In the genomic region with DNA sequence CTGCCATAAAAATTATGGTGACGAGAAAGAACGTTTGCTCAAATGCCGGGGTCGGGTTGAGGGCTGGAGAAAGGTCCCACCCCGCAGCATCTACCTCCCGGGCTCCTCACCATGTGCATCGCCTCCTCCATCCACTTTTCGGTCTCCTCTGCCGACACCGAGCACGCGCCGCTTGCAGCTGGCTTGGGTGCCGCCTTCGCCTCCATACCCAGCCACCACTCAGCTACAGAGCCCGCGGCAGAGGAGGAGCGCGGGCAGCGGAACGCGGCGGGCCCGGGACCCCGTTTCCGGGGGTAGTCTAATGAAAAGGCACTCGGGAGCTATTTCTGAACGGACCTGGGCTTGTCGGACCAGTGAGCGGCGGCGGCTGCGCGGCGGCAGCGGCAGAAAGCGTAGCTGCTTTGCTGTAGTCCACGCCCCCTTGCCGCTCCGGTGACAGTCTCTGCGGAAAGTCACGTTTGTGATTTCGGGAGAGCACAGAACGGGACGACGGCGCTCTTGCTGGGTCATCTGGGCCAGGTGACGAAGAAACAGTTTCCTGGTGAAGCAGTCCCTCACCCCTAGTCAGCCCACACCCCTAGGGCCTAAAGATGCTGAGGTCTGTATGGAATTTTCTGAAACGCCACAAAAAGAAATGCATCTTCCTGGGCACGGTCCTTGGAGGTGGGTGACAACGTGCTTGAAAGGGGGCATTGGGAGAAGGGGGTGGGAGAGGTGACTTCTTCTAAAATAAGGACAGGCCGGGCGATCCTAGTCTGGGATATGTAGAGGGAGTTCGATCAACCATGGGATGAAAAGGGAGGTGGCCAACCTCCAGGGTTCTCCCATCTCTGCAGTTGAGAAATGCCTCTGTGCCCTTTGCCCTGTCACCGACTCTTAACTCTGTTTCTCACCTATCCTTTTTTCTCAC, we compare ENCODE assay signal across 8 cellular contexts. TPM values are rescaled to one million over a fixed set of nuclear protein-coding genes. Genes with fewer than 3 reads are reported as not detected.
A peak's percentile ranks its signal among the peaks of the same experiment; 100 is the strongest.
DNase-seq lines count a peak whose midpoint lies in the region; ATAC-seq and TF ChIP-seq lines count a peak whose summit lies in the region.

TSS of gene ADAT2 (minus strand) at position 243 of the 910 bp plus-strand sequence. CDS start at position 206, 37 bp downstream.
A gene with protein sequence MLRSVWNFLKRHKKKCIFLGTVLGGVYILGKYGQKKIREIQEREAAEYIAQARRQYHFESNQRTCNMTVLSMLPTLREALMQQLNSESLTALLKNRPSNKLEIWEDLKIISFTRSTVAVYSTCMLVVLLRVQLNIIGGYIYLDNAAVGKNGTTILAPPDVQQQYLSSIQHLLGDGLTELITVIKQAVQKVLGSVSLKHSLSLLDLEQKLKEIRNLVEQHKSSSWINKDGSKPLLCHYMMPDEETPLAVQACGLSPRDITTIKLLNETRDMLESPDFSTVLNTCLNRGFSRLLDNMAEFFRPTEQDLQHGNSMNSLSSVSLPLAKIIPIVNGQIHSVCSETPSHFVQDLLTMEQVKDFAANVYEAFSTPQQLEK (plus strand): TSS at position 353 of the 910 bp plus-strand sequence. CDS start 238 bp downstream, at position 591.

- H3K36me3 ChIP-seq in breast epithelium (no peaks in the 10 kb centered on the region), skeletal muscle tissue (ENCODE audit: control insufficient read depth in 3 of 3, insufficient read depth in 3 of 3, low read length in 3 of 3) (peaks cover 0 to 3% (median 0%) of the 10 kb centered on the region in 3 donors)

- H3K9ac ChIP-seq in skeletal muscle tissue (ENCODE audit: low read depth in 1 of 3, low read length in 3 of 3) = peak within 1 kb of the TSS; percentile 89 to 97 (median 90)

- DNase-seq in AG04450 (ENCODE audit: low read depth, low spot score) = peak; percentile 81
- DNase-seq in NCI-H2196 treated with DMSO at 0.1 percent for 48 hours (lab: John Stamatoyannopoulos, UW; ENCODE audit: unreplicated experiment) = peak; percentile 87
- DNase-seq in breast epithelium (ENCODE audit: low spot score in 2 of 2) = peak; percentile 88

- peak; percentile 98 for ATAC-seq in GM18907 (IDR thresholded peaks at IDR 0.05; ENCODE audit: unreplicated experiment)
- peak; percentile 97 for ATAC-seq in HG03139 (IDR thresholded peaks at IDR 0.05; ENCODE audit: unreplicated experiment)

- TF ChIP-seq POLR2A in breast epithelium (IDR thresholded peaks at IDR 0.05) = peak; percentile 12

- CTCF ChIA-PET in AG04450 (lab: Charles Lee) = no interaction called here

- intact Hi-C loops in breast epithelium (cut with DNase I; ENCODE audit: low total_unique reads) = no loop called here

- H3K9me3 ChIP-seq in AG04450 (ENCODE audit: control insufficient read depth, insufficient read depth, low read length) = no peaks in the 10 kb centered on the region
- no peaks in the 10 kb centered on the region for H3K9me3 ChIP-seq in breast epithelium
- no peaks in the 10 kb centered on the region for H3K9me3 ChIP-seq in iPS-18c (ENCODE audit: control insufficient read depth, insufficient read depth, low read length)
- H3K9me3 ChIP-seq in skeletal muscle tissue (ENCODE audit: control insufficient read depth in 3 of 3, low read length in 3 of 3) = no peaks in the 10 kb centered on the region

- H3K4me1 ChIP-seq in breast epithelium (peaks cover 0 to 7% of the 10 kb centered on the region in 2 donors), skeletal muscle tissue (ENCODE audit: control insufficient read depth in 3 of 3, insufficient read depth in 3 of 3, low read length in 3 of 3) (peaks cover 18 to 25% (median 22%) of the 10 kb centered on the region in 3 donors)

- POLR2A ChIA-PET in AG04450 (lab: Yijun Ruan, JAX) = interaction anchor here (1.0 to 1.6 kb wide), 3 partner anchors 9 to 85 kb away, joined by 3 to 6 read pairs (median 3); no protein-coding TSS in a partner anchor

- H3K4me3 ChIP-seq in AG04450 (ENCODE audit: low read depth, low read length) (peak within 1 kb of the TSS; percentile 95), breast epithelium (peak within 1 kb of the TSS; percentile 58 to 82 (median 70)), iPS-18c (ENCODE audit: insufficient read depth, low read depth, low read length) (peak within 1 kb of the TSS; percentile 64), skeletal muscle tissue (ENCODE audit: low read length in 3 of 3) (peak within 1 kb of the TSS; percentile 97 to 100 (median 99))

- H3K27me3 ChIP-seq in AG04450 (ENCODE audit: control insufficient read depth, insufficient read depth, low read length) = no peaks in the 10 kb centered on the region
- H3K27me3 ChIP-seq in breast epithelium = no peaks in the 10 kb centered on the region
- no peaks in the 10 kb centered on the region for H3K27me3 ChIP-seq in skeletal muscle tissue (ENCODE audit: control insufficient read depth in 3 of 3, insufficient read depth in 3 of 3, low read length in 3 of 3)

- H3K27ac ChIP-seq in AG04450 (ENCODE audit: low read depth, low read length) (peak within 1 kb of the TSS; percentile 68), VCaP (peak within 1 kb of the TSS; percentile 81), breast epithelium (peak within 1 kb of the TSS; percentile 84), skeletal muscle tissue (ENCODE audit: low read depth, low read length) (peak within 1 kb of the TSS; percentile 83)

- no peak for TF ChIP-seq CTCF in AG04450 (IDR thresholded peaks at IDR 0.05; ENCODE audit: low read depth, low read length)
- TF ChIP-seq CTCF in VCaP (conservative IDR thresholded peaks at IDR 0.05) = no peak
- no peak for TF ChIP-seq CTCF in breast epithelium (IDR thresholded peaks at IDR 0.05)

RNA-seq across cellular contexts. Expression of gene ADAT2, which starts in this region (rescaled TPM):
- polyA plus RNA-seq in AG04450 (2011; rRNA removed) = 4.3 and 5.6 TPM in 2 replicates
- polyA minus RNA-seq in AG04450 (2011; rRNA and poly(A)+ RNA removed) = 2.3 and 3.2 TPM in 2 replicates
- total RNA-seq in breast epithelium (10 to 100 TPM in 1 of 3 donors, 1 to 10 TPM in 2; 6.9 to 10.2 (median 8.5) TPM), skeletal muscle tissue (5.7 TPM)

RNA-seq across cellular contexts. Expression of the second gene that starts in this region (rescaled TPM):
- polyA plus RNA-seq in AG04450 (2011; rRNA removed) = 29.3 and 30.9 TPM in 2 replicates
- polyA minus RNA-seq in AG04450 (2011; rRNA and poly(A)+ RNA removed) = 17.1 and 23.5 TPM in 2 replicates
- total RNA-seq in breast epithelium (10 to 100 TPM; 12.0 to 22.0 (median 20.0) TPM), skeletal muscle tissue (15.7 TPM)

Comparison
In these comparisons a context has a peak if more than half of its experiments do, and no peak if none do; other contexts are left out.
1. Peak in every context shown above with its lines: DNase-seq, ATAC-seq, H3K4me3 ChIP-seq and H3K27ac ChIP-seq.